ENCODE assay signal across 13 cellular contexts in the genomic region with DNA sequence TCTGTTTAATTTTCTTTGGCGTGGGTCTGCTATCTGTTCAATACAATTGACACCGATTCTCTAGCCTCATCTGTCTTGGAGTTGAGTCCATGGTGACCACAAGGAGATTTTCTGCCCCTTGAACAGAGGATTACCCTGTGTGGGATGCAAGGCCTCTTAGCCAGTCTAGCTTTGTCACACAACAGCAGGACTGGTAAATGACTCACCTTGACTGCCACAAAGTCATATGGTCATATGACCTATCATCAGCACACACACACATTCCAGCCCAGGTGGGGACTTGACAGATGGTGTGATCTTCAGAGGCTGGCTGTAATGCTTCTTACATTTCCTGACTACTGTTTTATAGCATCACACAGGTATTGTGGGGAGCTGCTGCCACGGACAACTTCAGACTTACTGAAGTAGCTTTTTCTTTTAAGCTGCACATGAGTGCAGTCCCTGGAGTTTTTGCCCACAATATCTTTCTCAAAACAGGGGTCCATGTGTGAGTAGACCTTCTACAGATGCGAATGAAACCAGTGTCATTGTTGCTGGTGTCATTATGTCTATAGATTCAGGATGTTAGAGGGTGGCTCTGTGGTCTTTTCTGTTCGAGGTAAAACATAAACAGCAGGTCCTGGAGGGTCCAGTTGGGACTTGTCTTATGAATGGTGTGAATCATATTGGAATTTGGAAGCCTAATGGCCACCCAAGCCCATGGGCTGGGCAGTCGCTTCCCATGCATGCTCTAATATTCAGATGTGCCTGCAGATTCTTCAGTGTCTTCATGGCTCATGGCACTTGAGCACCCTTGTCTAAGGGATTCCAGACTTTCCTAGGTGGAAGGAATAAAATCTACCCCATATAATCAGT. TPM values are rescaled to one million over a fixed set of nuclear protein-coding genes. Genes with fewer than 3 reads are reported as not detected.
A peak's percentile ranks its signal among the peaks of the same experiment; 100 is the strongest.
DNase-seq lines count a peak whose midpoint lies in the region; ATAC-seq, FAIRE-seq and TF ChIP-seq lines count a peak whose summit lies in the region.
"Had no signal": no experiment of that assay in that cellular context is flagged by ENCODE, and none has a peak within 500 bp of the region (broad histone marks: within the 10 kb centered on the region; RNA-seq: fewer than 3 reads in every experiment).

No MANE protein-coding gene starts in this region.

- TF ChIP-seq CTCF in activated CD8-positive, alpha-beta T cell treated with anti-CD3 and anti-CD28 coated beads for 36 hours (IDR thresholded peaks at IDR 0.05), result no peak
- TF ChIP-seq CTCF in bronchial epithelial cell (IDR thresholded peaks at IDR 0.05; ENCODE audit: insufficient read depth, low read length, severe bottlenecking) (no peak), smooth muscle cell (IDR thresholded peaks at IDR 0.05; ENCODE audit: borderline replicate concordance, insufficient read depth, poor library complexity, severe bottlenecking) (no peak)

- no peak overlapping the region for H3K4me3 Mint-ChIP-seq in activated CD8-positive, alpha-beta T cell treated with anti-CD3 and anti-CD28 coated beads for 36 hours
- no peak overlapping the region for H3K4me3 Mint-ChIP-seq in activated CD8-positive, alpha-beta T cell treated with anti-CD3 and anti-CD28 coated beads, Interleukin-2, amount 10 ng/mL, durations not matched to agents 7 days and 5 days

- ATAC-seq in activated CD8-positive, alpha-beta T cell treated with anti-CD3 and anti-CD28 coated beads for 36 hours, result peak; percentile 96
- no peak for ATAC-seq in activated CD8-positive, alpha-beta T cell treated with anti-CD3 and anti-CD28 coated beads, Interleukin-2, amount 10 ng/mL, durations not matched to agents 7 days and 5 days
- ATAC-seq in GM18511 (IDR thresholded peaks at IDR 0.05; ENCODE audit: unreplicated experiment), result no peak

- peak overlapping the region; percentile 38 for H3K4me2 ChIP-seq in smooth muscle cell

- peak overlapping the region; percentile 72 for H3K27ac ChIP-seq in smooth muscle cell (ENCODE audit: low read depth)

- CTCF ChIA-PET in activated CD8-positive, alpha-beta T cell treated with anti-CD3 and anti-CD28 coated beads for 36 hours (lab: Charles Lee), result no interaction called here
- CTCF ChIA-PET in activated CD8-positive, alpha-beta T cell treated with anti-CD3 and anti-CD28 coated beads, Interleukin-2, amount 10 ng/mL, durations not matched to agents 7 days and 5 days (lab: Charles Lee), result no interaction called here

- H3K9me3 Mint-ChIP-seq in activated CD8-positive, alpha-beta T cell treated with anti-CD3 and anti-CD28 coated beads for 36 hours, result no peaks in the 10 kb centered on the region
- H3K9me3 Mint-ChIP-seq in activated CD8-positive, alpha-beta T cell treated with anti-CD3 and anti-CD28 coated beads, Interleukin-2, amount 10 ng/mL, durations not matched to agents 7 days and 5 days (ENCODE audit: insufficient read depth), result no peaks in the 10 kb centered on the region

- no peak for FAIRE-seq in bronchial epithelial cell (lab: Jason Lieb, UNC)
- FAIRE-seq: H1 had no signal

- 68% methylated on average over 6 of the region's 6 CpGs for WGBS in smooth muscle cell (ENCODE audit: low lambda C conversion rate)

- H3K9ac ChIP-seq in smooth muscle cell (ENCODE audit: low read depth), result peak overlapping the region; percentile 59

- H4K20me1 ChIP-seq in smooth muscle cell (ENCODE audit: low read depth), result no peaks in the 10 kb centered on the region

- no peaks in the 10 kb centered on the region for H3K36me3 ChIP-seq in bronchial epithelial cell (ENCODE audit: control insufficient read depth, insufficient read depth, low read length)
- no peaks in the 10 kb centered on the region for H3K36me3 ChIP-seq in smooth muscle cell (ENCODE audit: low read depth)

- H3K4me3 ChIP-seq in bronchial epithelial cell (ENCODE audit: low read depth, low read length), result no peak overlapping the region
- H3K4me3 ChIP-seq in smooth muscle cell, result no peak overlapping the region

- POLR2A ChIA-PET in activated CD8-positive, alpha-beta T cell treated with anti-CD3 and anti-CD28 coated beads for 36 hours (lab: Charles Lee), result interaction anchor here (0.6 kb wide), 1 partner anchor 68 kb away, joined by 3 read pairs; no protein-coding TSS in a partner anchor
- POLR2A ChIA-PET in activated CD8-positive, alpha-beta T cell treated with anti-CD3 and anti-CD28 coated beads, Interleukin-2, amount 10 ng/mL, durations not matched to agents 7 days and 5 days (lab: Charles Lee), result no interaction called here

- no peaks in the 10 kb centered on the region for H3K36me3 Mint-ChIP-seq in activated CD8-positive, alpha-beta T cell treated with anti-CD3 and anti-CD28 coated beads for 36 hours (ENCODE audit: low read depth)
- H3K36me3 Mint-ChIP-seq in activated CD8-positive, alpha-beta T cell treated with anti-CD3 and anti-CD28 coated beads, Interleukin-2, amount 10 ng/mL, durations not matched to agents 7 days and 5 days (ENCODE audit: low read depth), result no peaks in the 10 kb centered on the region

- H3K79me2 ChIP-seq in smooth muscle cell (ENCODE audit: low read depth), result no peaks in the 10 kb centered on the region

- no peak overlapping the region for H2AFZ ChIP-seq in smooth muscle cell (ENCODE audit: low read depth)

- H3K27me3 ChIP-seq in bronchial epithelial cell (ENCODE audit: control insufficient read depth, insufficient read depth, low read length) (no peaks in the 10 kb centered on the region), smooth muscle cell (ENCODE audit: low read depth) (no peaks in the 10 kb centered on the region)

- intact Hi-C loops in activated CD8-positive, alpha-beta T cell treated with anti-CD3 and anti-CD28 coated beads for 36 hours (cut with micrococcal nuclease), result no loop called here

- H3K27me3 Mint-ChIP-seq in activated CD8-positive, alpha-beta T cell treated with anti-CD3 and anti-CD28 coated beads for 36 hours, result peaks cover 25% of the 10 kb centered on the region
- peaks cover 45% of the 10 kb centered on the region for H3K27me3 Mint-ChIP-seq in activated CD8-positive, alpha-beta T cell treated with anti-CD3 and anti-CD28 coated beads, Interleukin-2, amount 10 ng/mL, durations not matched to agents 7 days and 5 days (ENCODE audit: low read depth)

- no peaks in the 10 kb centered on the region for H3K4me1 Mint-ChIP-seq in activated CD8-positive, alpha-beta T cell treated with anti-CD3 and anti-CD28 coated beads for 36 hours (ENCODE audit: low read depth)
- H3K4me1 Mint-ChIP-seq in activated CD8-positive, alpha-beta T cell treated with anti-CD3 and anti-CD28 coated beads, Interleukin-2, amount 10 ng/mL, durations not matched to agents 7 days and 5 days (ENCODE audit: low read depth), result peaks cover 4% of the 10 kb centered on the region

- no peaks in the 10 kb centered on the region for H3F3A ChIP-seq in smooth muscle cell (ENCODE audit: low read depth)

- no peaks in the 10 kb centered on the region for H3K9me3 ChIP-seq in smooth muscle cell (replicated peaks; ENCODE audit: low read depth)

- no peak overlapping the region for H3K27ac Mint-ChIP-seq in activated CD8-positive, alpha-beta T cell treated with anti-CD3 and anti-CD28 coated beads for 36 hours
- H3K27ac Mint-ChIP-seq in activated CD8-positive, alpha-beta T cell treated with anti-CD3 and anti-CD28 coated beads, Interleukin-2, amount 10 ng/mL, durations not matched to agents 7 days and 5 days, result no peak overlapping the region

- H3K4me1 ChIP-seq in smooth muscle cell (ENCODE audit: low read depth), result no peaks in the 10 kb centered on the region

- DNase-seq in activated CD8-positive, alpha-beta T cell treated with anti-CD3 and anti-CD28 coated beads for 36 hours, result peak; percentile 44
- DNase-seq in activated CD8-positive, alpha-beta T cell treated with anti-CD3 and anti-CD28 coated beads, Interleukin-2, amount 10 ng/mL, durations not matched to agents 7 days and 5 days, result no peak
- DNase-seq in LHCN-M2 (ENCODE audit: low read depth), result peak; percentile 2
- DNase-seq in bronchial epithelial cell (ENCODE audit: low read depth), result peak; percentile 76
- DNase-seq in smooth muscle cell (lab: John Stamatoyannopoulos, UW; ENCODE audit: unreplicated experiment), result no peak
- DNase-seq in central memory CD4-positive, alpha-beta T cell, result no peak
- no peak for DNase-seq in kidney glomerular epithelial cell (lab: John Stamatoyannopoulos, UW)
- DNase-seq: NCI-H1092; NCI-H2227 treated with DMSO at 0.1 percent for 48 hours; stimulated activated naive CD4-positive, alpha-beta T cell had no signal

RNA-seq across cellular contexts. Expression of gene ACOXL, which starts 18.6 kb away (rescaled TPM):
- total RNA-seq in activated CD8-positive, alpha-beta T cell treated with anti-CD3 and anti-CD28 coated beads for 36 hours, result under 1 TPM; 0.14 to 0.56 TPM
- total RNA-seq in activated CD8-positive, alpha-beta T cell treated with anti-CD3 and anti-CD28 coated beads, Interleukin-2, amount 10 ng/mL, durations not matched to agents 7 days and 5 days, result not detected
- total RNA-seq in LHCN-M2 (2014; rRNA removed) (not detected in 2 replicates), bronchial epithelial cell (not detected in 2 replicates), smooth muscle cell (not detected in 2 replicates)
- not detected for polyA plus RNA-seq in LHCN-M2 (2012)
- polyA plus RNA-seq in smooth muscle cell, result 0.18 TPM in 1 of 2 replicates, not detected in the other
- total RNA-seq: fibroblast of lung had no signal
- polyA plus RNA-seq: fibroblast of lung had no signal

RNA-seq across cellular contexts. Expression of gene BUB1, which starts 35.9 kb away (rescaled TPM):
- 100 to 1,000 TPM; 102 to 111 TPM for total RNA-seq in activated CD8-positive, alpha-beta T cell treated with anti-CD3 and anti-CD28 coated beads for 36 hours
- 100 to 1,000 TPM; 138 to 140 TPM for total RNA-seq in activated CD8-positive, alpha-beta T cell treated with anti-CD3 and anti-CD28 coated beads, Interleukin-2, amount 10 ng/mL, durations not matched to agents 7 days and 5 days
- 85.4 and 104 TPM in 2 replicates for total RNA-seq in LHCN-M2 (2014; rRNA removed)
- 19.2 TPM for polyA plus RNA-seq in LHCN-M2 (2012)
- total RNA-seq in bronchial epithelial cell, result 1.2 and 1.3 TPM in 2 replicates
- 18.6 and 20.8 TPM in 2 replicates for total RNA-seq in smooth muscle cell
- polyA plus RNA-seq in smooth muscle cell, result 8.6 and 9.1 TPM in 2 replicates

Comparison
In these comparisons a context has a peak if more than half of its experiments do, and no peak if none do; other contexts are left out.
1. DNase-seq: peak in activated CD8-positive, alpha-beta T cell treated with anti-CD3 and anti-CD28 coated beads for 36 hours (single experiment), LHCN-M2 (single experiment) and bronchial epithelial cell (single experiment); none in activated CD8-positive, alpha-beta T cell treated with anti-CD3 and anti-CD28 coated beads, Interleukin-2, amount 10 ng/mL, durations not matched to agents 7 days and 5 days (single experiment), smooth muscle cell (single experiment), central memory CD4-positive, alpha-beta T cell (single experiment) and kidney glomerular epithelial cell (single experiment).